Comparison of ENCODE assay signal across 21 cellular contexts in genomic region chr11:75223954-75224643, GRCh38. TPM values are rescaled to one million over a fixed set of nuclear protein-coding genes. Genes with fewer than 3 reads are reported as not detected.
DNase-seq lines count a peak whose midpoint lies in the region; ATAC-seq and TF ChIP-seq lines count a peak whose summit lies in the region.
"Had no signal": no experiment of that assay in that cellular context is flagged by ENCODE, and none has a peak within 500 bp of the region (broad histone marks: within the 10 kb centered on the region; RNA-seq: fewer than 3 reads in every experiment).

No MANE protein-coding gene starts in this region.

- peaks cover 26% of the 10 kb centered on the region for H3K27me3 Mint-ChIP-seq in chondrocyte (ENCODE audit: low read depth)

- no peak overlapping the region for H3K27ac Mint-ChIP-seq in chondrocyte (ENCODE audit: unreplicated experiment)
- H3K27ac Mint-ChIP-seq: CD4-positive, alpha-beta T cell; nephron progenitor cell had no signal

- no peak for TF ChIP-seq CTCF in chondrocyte (IDR thresholded peaks at IDR 0.05)
- no peak for TF ChIP-seq CTCF in mucosa of descending colon (IDR thresholded peaks at IDR 0.05)
- TF ChIP-seq CTCF in hepatocyte (IDR thresholded peaks at IDR 0.05; ENCODE audit: poor library complexity): no peak

- no peaks in the 10 kb centered on the region for H3K9me2 ChIP-seq in hepatocyte (replicated peaks; ENCODE audit: insufficient read depth)

- H3K9me3 ChIP-seq in mucosa of descending colon: no peaks in the 10 kb centered on the region
- no peaks in the 10 kb centered on the region for H3K9me3 ChIP-seq in hepatocyte (ENCODE audit: low read depth)
- H3K9me3 ChIP-seq: upper lobe of left lung had no signal

- H3K9me3 Mint-ChIP-seq in chondrocyte (ENCODE audit: low read depth): no peaks in the 10 kb centered on the region
- H3K9me3 Mint-ChIP-seq: CD4-positive, alpha-beta T cell; nephron progenitor cell; stimulated activated naive CD8-positive, alpha-beta T cell treated with anti-CD3 and anti-CD28 coated beads, Interleukin-15, amount 100 ng/mL, for 72 hours had no signal

- intact Hi-C loops in mucosa of descending colon (cut with DNase I, micrococcal nuclease): loop anchor here in 1 of 2 donors (10.0 kb wide), 1 partner anchor 89 kb away; no protein-coding TSS in a partner anchor

- no peak overlapping the region for H2AFZ ChIP-seq in hepatocyte
- H2AFZ ChIP-seq: GM23248 had no signal

- H4K20me1 ChIP-seq in hepatocyte (ENCODE audit: insufficient read depth, poor library complexity, severe bottlenecking): no peaks in the 10 kb centered on the region

- H3K4me1 ChIP-seq in mucosa of descending colon (ENCODE audit: low read depth) (no peaks in the 10 kb centered on the region), hepatocyte (ENCODE audit: insufficient read depth) (no peaks in the 10 kb centered on the region)
- H3K4me1 ChIP-seq: upper lobe of left lung had no signal

- H3K4me2 ChIP-seq in hepatocyte: no peak overlapping the region

- peak; percentile 59 for ATAC-seq in mucosa of descending colon
- ATAC-seq: stimulated activated naive CD8-positive, alpha-beta T cell treated with anti-CD3 and anti-CD28 coated beads, Interleukin-15, amount 100 ng/mL, for 72 hours had no signal

- DNase-seq in NCI-H2029 (lab: John Stamatoyannopoulos, UW): peak; percentile 79
- no peak for DNase-seq in NCI-H2029 treated with DMSO at 0.1 percent for 48 hours (lab: John Stamatoyannopoulos, UW)
- peak; percentile 40 for DNase-seq in HuH-7 (ENCODE audit: low spot score)
- DNase-seq in chondrocyte (ENCODE audit: low spot score): peak; percentile 67
- DNase-seq in mucosa of descending colon: no peak
- no peak for DNase-seq in NAMALWA (ENCODE audit: low spot score)
- no peak for DNase-seq in COR-L47 (lab: John Stamatoyannopoulos, UW)
- no peak for DNase-seq in hepatocyte (ENCODE audit: low spot score)
- DNase-seq: anterior cingulate cortex; CD4-positive, alpha-beta T cell; GDM1; GM23248; mammary epithelial cell; NCI-H2171; nephron progenitor cell; Right ventricle myocardium superior; stimulated activated CD4-positive, alpha-beta T cell treated with anti-CD3 and anti-CD28 coated beads, Interleukin-15, amount 100 ng/mL, for 24 hours; stimulated activated naive CD8-positive, alpha-beta T cell treated with anti-CD3 and anti-CD28 coated beads, Interleukin-15, amount 100 ng/mL, for 72 hours; T-helper 2 cell; upper lobe of left lung had no signal

- no peaks in the 10 kb centered on the region for H3K79me2 ChIP-seq in hepatocyte

- H3K36me3 ChIP-seq in mucosa of descending colon (ENCODE audit: low read depth) (no peaks in the 10 kb centered on the region), hepatocyte (replicated peaks; ENCODE audit: insufficient read depth, low read depth) (no peaks in the 10 kb centered on the region)
- H3K36me3 ChIP-seq: upper lobe of left lung had no signal

- 55% methylated on average over 5 of the region's 5 CpGs for WGBS in hepatocyte (ENCODE audit: low lambda C conversion rate, missing lambda C conversion rate)

- no peaks in the 10 kb centered on the region for H3K27me3 ChIP-seq in hepatocyte
- H3K27me3 ChIP-seq: upper lobe of left lung had no signal

- H3K27ac ChIP-seq in hepatocyte: no peak overlapping the region
- H3K27ac ChIP-seq: GM23248, upper lobe of left lung had no signal

- no peaks in the 10 kb centered on the region for H3K36me3 Mint-ChIP-seq in chondrocyte (ENCODE audit: low read depth)

- H3K4me1 Mint-ChIP-seq in chondrocyte (ENCODE audit: low read depth): no peaks in the 10 kb centered on the region
- H3K4me1 Mint-ChIP-seq: stimulated activated naive CD8-positive, alpha-beta T cell treated with anti-CD3 and anti-CD28 coated beads, Interleukin-15, amount 100 ng/mL, for 72 hours had no signal

- no peak overlapping the region for H3K4me3 Mint-ChIP-seq in chondrocyte (ENCODE audit: unreplicated experiment)
- H3K4me3 Mint-ChIP-seq: CD4-positive, alpha-beta T cell; nephron progenitor cell; stimulated activated naive CD8-positive, alpha-beta T cell treated with anti-CD3 and anti-CD28 coated beads, Interleukin-15, amount 100 ng/mL, for 72 hours had no signal

- H3K4me3 ChIP-seq in mucosa of descending colon (no peak overlapping the region), hepatocyte (no peak overlapping the region)
- H3K4me3 ChIP-seq: GM23248, upper lobe of left lung had no signal

RNA-seq across cellular contexts. Expression of gene TPBGL, which starts 16.5 kb away (rescaled TPM):
- total RNA-seq in chondrocyte: 0.24 to 0.82 TPM (median 0.74 TPM) in 3 replicates
- under 1 TPM in 2 of 3 donors, not detected in 1; 0.17 to 0.57 TPM for total RNA-seq in mucosa of descending colon
- 0.16 TPM in 1 of 2 replicates, not detected in the other for total RNA-seq in hepatocyte
- 0.12 and 0.64 TPM in 2 replicates for polyA plus RNA-seq in hepatocyte
- total RNA-seq: frontal cortex, GM23248 had no signal
- polyA plus RNA-seq: GM23248 had no signal

Comparison
In these comparisons a context has a peak if more than half of its experiments do, and no peak if none do; other contexts are left out.
1. DNase-seq: peak in NCI-H2029 (single experiment), HuH-7 (single experiment) and chondrocyte (single experiment); none in NCI-H2029 treated with DMSO at 0.1 percent for 48 hours (single experiment), mucosa of descending colon (0 of 3), NAMALWA (single experiment), COR-L47 (single experiment) and hepatocyte (single experiment).